In genomic region chr6:19734061-19734460, GRCh38 we compare ENCODE assay signal across 24 cellular contexts.
"Had no signal": no experiment of that assay in that cellular context is flagged by ENCODE, and none has a peak within 500 bp of the region (broad histone marks: within the 10 kb centered on the region; RNA-seq: fewer than 3 reads in every experiment).

No MANE protein-coding gene starts in this region.

- H3K4me3 ChIP-seq: body of pancreas, esophagus muscularis mucosa, gastrocnemius medialis, pancreas, psoas muscle, thoracic aorta, upper lobe of left lung had no signal

- H3K27ac ChIP-seq: body of pancreas, esophagus muscularis mucosa, gastrocnemius medialis, pancreas, psoas muscle, thoracic aorta, upper lobe of left lung had no signal

- H3K27me3 Mint-ChIP-seq: activated B cell treated with CpG ODN at 0.5 μM for 24 hours; activated CD4-positive, alpha-beta T cell treated with anti-CD3 and anti-CD28 coated beads for 36 hours; activated naive CD4-positive, alpha-beta T cell treated with anti-CD3 and anti-CD28 coated beads, Interleukin-2, amount 10 ng/mL, durations not matched to agents 7 days and 5 days; activated naive CD8-positive, alpha-beta T cell treated with anti-CD3 and anti-CD28 coated beads, Interleukin-2, amount 50 U/mL, for 24 hours; natural killer cell treated with Interleukin-12 subunit alpha and Interleukin-12 subunit beta and Interleukin-15 and Interleukin-18, amount 100 ng/mL, for 72 hours had no signal

- H3K4me3 Mint-ChIP-seq: activated B cell treated with CpG ODN at 0.5 μM for 24 hours; activated CD4-positive, alpha-beta T cell treated with anti-CD3 and anti-CD28 coated beads for 36 hours; activated naive CD4-positive, alpha-beta T cell treated with anti-CD3 and anti-CD28 coated beads, Interleukin-2, amount 10 ng/mL, durations not matched to agents 7 days and 5 days; activated naive CD8-positive, alpha-beta T cell treated with anti-CD3 and anti-CD28 coated beads, Interleukin-2, amount 50 U/mL, for 24 hours; natural killer cell treated with Interleukin-12 subunit alpha and Interleukin-12 subunit beta and Interleukin-15 and Interleukin-18, amount 100 ng/mL, for 72 hours had no signal

- H3K4me1 Mint-ChIP-seq: activated B cell treated with CpG ODN at 0.5 μM for 24 hours; activated CD4-positive, alpha-beta T cell treated with anti-CD3 and anti-CD28 coated beads for 36 hours; activated naive CD4-positive, alpha-beta T cell treated with anti-CD3 and anti-CD28 coated beads, Interleukin-2, amount 10 ng/mL, durations not matched to agents 7 days and 5 days; activated naive CD8-positive, alpha-beta T cell treated with anti-CD3 and anti-CD28 coated beads, Interleukin-2, amount 50 U/mL, for 24 hours had no signal

- H3K4me1 ChIP-seq: body of pancreas, gastrocnemius medialis, pancreas, psoas muscle, upper lobe of left lung had no signal

- H3K27me3 ChIP-seq: body of pancreas, esophagus muscularis mucosa, gastrocnemius medialis, pancreas, upper lobe of left lung had no signal

- DNase-seq: activated B cell treated with CpG ODN at 0.5 μM for 24 hours; activated CD4-positive, alpha-beta T cell treated with anti-CD3 and anti-CD28 coated beads for 36 hours; activated CD4-positive, alpha-beta T cell treated with anti-CD3 and anti-CD28 coated beads, Interleukin-2, amount 50 U/mL, for 4 hours; activated CD8-positive, alpha-beta memory T cell treated with anti-CD3 and anti-CD28 coated beads, Interleukin-2, amount 50 U/mL, for 48 hours; activated effector memory CD4-positive, alpha-beta T cell treated with Interleukin-2 at 50 U/mL for 16 hours; activated naive CD4-positive, alpha-beta T cell treated with anti-CD3 and anti-CD28 coated beads, Interleukin-2, amount 10 ng/mL, durations not matched to agents 7 days and 5 days; activated naive CD8-positive, alpha-beta T cell treated with anti-CD3 and anti-CD28 coated beads, Interleukin-2, amount 50 U/mL, for 24 hours; activated T-cell treated with anti-CD3 and anti-CD28 coated beads, Interleukin-2, amount 50 U/mL, for 48 hours; body of pancreas; dermis blood vessel endothelial cell; effector CD8-positive, alpha-beta T cell; gastrocnemius medialis; hippocampal formation; left ventricle myocardium superior; pancreas; psoas muscle; right cardiac atrium; stimulated activated CD4-positive, alpha-beta T cell treated with anti-CD3 and anti-CD28 coated beads, Interleukin-4, amount 100 ng/mL, for 24 hours; stimulated activated naive CD4-positive, alpha-beta T cell treated with Interleukin-2 at 50 U/mL for 16 hours; T-helper 1 cell had no signal

- H3K36me3 ChIP-seq: esophagus muscularis mucosa, gastrocnemius medialis, pancreas, thoracic aorta, upper lobe of left lung had no signal

- H3K9me3 Mint-ChIP-seq: activated B cell treated with CpG ODN at 0.5 μM for 24 hours had no signal

- H3K27ac Mint-ChIP-seq: activated B cell treated with CpG ODN at 0.5 μM for 24 hours; activated CD4-positive, alpha-beta T cell treated with anti-CD3 and anti-CD28 coated beads for 36 hours; activated naive CD4-positive, alpha-beta T cell treated with anti-CD3 and anti-CD28 coated beads, Interleukin-2, amount 10 ng/mL, durations not matched to agents 7 days and 5 days; activated naive CD8-positive, alpha-beta T cell treated with anti-CD3 and anti-CD28 coated beads, Interleukin-2, amount 50 U/mL, for 24 hours; natural killer cell treated with Interleukin-12 subunit alpha and Interleukin-12 subunit beta and Interleukin-15 and Interleukin-18, amount 100 ng/mL, for 72 hours had no signal

- ATAC-seq: activated CD4-positive, alpha-beta T cell treated with anti-CD3 and anti-CD28 coated beads for 36 hours; activated naive CD8-positive, alpha-beta T cell treated with anti-CD3 and anti-CD28 coated beads, Interleukin-2, amount 50 U/mL, for 24 hours; body of pancreas; gastrocnemius medialis; left ventricle myocardium superior; natural killer cell treated with Interleukin-12 subunit alpha and Interleukin-12 subunit beta and Interleukin-15 and Interleukin-18, amount 100 ng/mL, for 72 hours; pancreas; psoas muscle; right cardiac atrium had no signal

- H3K9me3 ChIP-seq: body of pancreas, gastrocnemius medialis, pancreas, psoas muscle, upper lobe of left lung had no signal

- H3K36me3 Mint-ChIP-seq: activated naive CD4-positive, alpha-beta T cell treated with anti-CD3 and anti-CD28 coated beads, Interleukin-2, amount 10 ng/mL, durations not matched to agents 7 days and 5 days; natural killer cell treated with Interleukin-12 subunit alpha and Interleukin-12 subunit beta and Interleukin-15 and Interleukin-18, amount 100 ng/mL, for 72 hours had no signal
